In the genomic region with DNA sequence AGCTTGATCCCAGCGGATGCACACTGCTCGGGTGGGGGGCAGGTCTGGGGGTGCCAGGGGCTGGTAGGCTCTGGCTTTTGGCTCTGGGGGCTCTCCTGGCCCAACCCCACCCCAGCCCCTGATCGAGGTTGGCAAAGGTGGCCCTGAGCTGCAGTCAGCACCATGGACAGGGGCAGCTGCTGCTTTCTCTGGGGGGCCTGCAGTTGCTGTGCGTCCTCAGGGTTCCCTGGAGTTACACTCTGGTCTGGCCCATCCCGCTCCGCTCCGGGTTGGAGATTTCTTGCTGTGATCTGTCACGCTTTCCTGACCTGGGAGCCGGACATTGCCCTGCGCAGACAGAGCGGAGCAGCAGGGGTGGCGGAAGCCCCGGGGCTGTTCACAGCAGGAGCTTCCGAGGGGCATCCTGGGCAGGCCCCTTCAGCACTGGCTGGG, we compare ENCODE assay signal across 10 cellular contexts. TPM values are rescaled to one million over a fixed set of nuclear protein-coding genes. Genes with fewer than 3 reads are reported as not detected.
A peak's percentile ranks its signal among the peaks of the same experiment; 100 is the strongest.
DNase-seq lines count a peak whose midpoint lies in the region; ATAC-seq, FAIRE-seq and TF ChIP-seq lines count a peak whose summit lies in the region.
"Had no signal": no experiment of that assay in that cellular context is flagged by ENCODE, and none has a peak within 500 bp of the region (broad histone marks: within the 10 kb centered on the region; RNA-seq: fewer than 3 reads in every experiment).

No MANE protein-coding gene starts in this region.

- H3K4me2 ChIP-seq in SK-N-SH = no peak overlapping the region
- no peak overlapping the region for H3K4me2 ChIP-seq in astrocyte (ENCODE audit: low read length)
- no peak overlapping the region for H3K4me2 ChIP-seq in neural cell (ENCODE audit: low read length)

- no peak for TF ChIP-seq EP300 in SK-N-SH (IDR thresholded peaks at IDR 0.05; ENCODE audit: borderline replicate concordance in 1 of 2, low read depth in 1 of 2, low read length in 1 of 2)
- no peak for TF ChIP-seq EP300 in neural cell (conservative IDR thresholded peaks at IDR 0.05; ENCODE audit: poor library complexity, severe bottlenecking)

- no peaks in the 10 kb centered on the region for H3K9me3 Mint-ChIP-seq in astrocyte (ENCODE audit: unreplicated experiment)

- TF ChIP-seq RAD21 in SK-N-SH (IDR thresholded peaks at IDR 0.05; ENCODE audit: low read length) (no peak), neural cell (conservative IDR thresholded peaks at IDR 0.05) (no peak)

- H3F3A ChIP-seq in SK-N-SH (replicated peaks; ENCODE audit: insufficient read depth) (no peaks in the 10 kb centered on the region), neural cell (ENCODE audit: insufficient read depth, low read length, poor library complexity, severe bottlenecking) (no peaks in the 10 kb centered on the region)

- peaks cover 0 to 76% of the 10 kb centered on the region in 2 experiments; a peak in 1 of 4 replicates for H3K4me1 ChIP-seq in SK-N-SH (ENCODE audit: control insufficient read depth in 1 of 2, insufficient read depth in 2 of 2, low read depth in 1 of 2, low read length in 1 of 2)
- H3K4me1 ChIP-seq in astrocyte (ENCODE audit: insufficient read depth, low read length) = no peaks in the 10 kb centered on the region

- POLR2A ChIA-PET in SK-N-SH (lab: Yijun Ruan, JAX) = interaction anchor here (0.8 to 1.4 kb wide), 2 partner anchors 13 to 76 kb away, joined by 3 to 5 read pairs; no protein-coding TSS in a partner anchor

- TF ChIP-seq CTCF in SK-N-SH (IDR thresholded peaks at IDR 0.05) (no peak), astrocyte (IDR thresholded peaks at IDR 0.05; ENCODE audit: insufficient read depth, low read depth, low read length) (no peak), neural cell (IDR thresholded peaks at IDR 0.05; ENCODE audit: poor library complexity, severe bottlenecking) (no peak)

- no peak overlapping the region for H3K27ac Mint-ChIP-seq in astrocyte (ENCODE audit: unreplicated experiment)

- H3K9ac ChIP-seq in SK-N-SH = no peak overlapping the region
- H3K9ac ChIP-seq in astrocyte (ENCODE audit: low read length) = no peak overlapping the region
- H3K9ac ChIP-seq in neural cell (ENCODE audit: low read length) = no peak overlapping the region

- CTCF ChIA-PET in SK-N-SH (lab: Yijun Ruan, JAX) = interaction anchor here (1.0 to 3.9 kb wide), 5 partner anchors 8 to 79 kb away, joined by 4 to 20 read pairs (median 6); no protein-coding TSS in a partner anchor

- ATAC-seq in HG02885 (IDR thresholded peaks at IDR 0.05; ENCODE audit: poor library complexity, unreplicated experiment) = no peak

- no peaks in the 10 kb centered on the region for H3K9me2 ChIP-seq in SK-N-SH
- H3K9me2 ChIP-seq in neural cell (ENCODE audit: insufficient read depth, low read length) = no peaks in the 10 kb centered on the region

- H3K9me3 ChIP-seq in SK-N-SH = no peaks in the 10 kb centered on the region
- no peaks in the 10 kb centered on the region for H3K9me3 ChIP-seq in astrocyte (ENCODE audit: insufficient read depth, low read depth, low read length)
- no peaks in the 10 kb centered on the region for H3K9me3 ChIP-seq in neural cell (ENCODE audit: low read length)
- H3K9me3 ChIP-seq: neutrophil had no signal

- H4K20me1 ChIP-seq in SK-N-SH (ENCODE audit: insufficient read depth) (no peaks in the 10 kb centered on the region), astrocyte (ENCODE audit: insufficient read depth, low read length) (peaks cover 9% of the 10 kb centered on the region), neural cell (ENCODE audit: insufficient read depth) (no peaks in the 10 kb centered on the region)

- peaks cover 4% of the 10 kb centered on the region for H3K4me1 Mint-ChIP-seq in astrocyte (ENCODE audit: low read depth, unreplicated experiment)

- H3K27me3 Mint-ChIP-seq in astrocyte (ENCODE audit: low read depth, unreplicated experiment) = peaks cover 12% of the 10 kb centered on the region

- H3K27me3 ChIP-seq in SK-N-SH (ENCODE audit: insufficient read depth) = no peaks in the 10 kb centered on the region
- peaks cover 4% of the 10 kb centered on the region for H3K27me3 ChIP-seq in astrocyte (ENCODE audit: insufficient read depth, low read length)
- H3K27me3 ChIP-seq in neural cell (ENCODE audit: insufficient read depth, low read depth, low read length) = no peaks in the 10 kb centered on the region

- WGBS in SK-N-SH (ENCODE audit: low lambda C conversion rate) = 67% methylated on average over 10 of the region's 14 CpGs

- no peak for FAIRE-seq in astrocyte (lab: Jason Lieb, UNC)

- DNase-seq in GM03348 (ENCODE audit: low spot score) (peak; percentile 71), SK-N-SH (peak; percentile 65), astrocyte (ENCODE audit: low read depth) (peak; percentile 10), NCI-H510A (lab: John Stamatoyannopoulos, UW) (no peak), posterior cingulate gyrus (no peak), NCI-H1694 treated with DMSO at 0.1 percent for 48 hours (lab: John Stamatoyannopoulos, UW) (no peak)
- DNase-seq: NCI-H1694 had no signal

- H3K79me2 ChIP-seq in SK-N-SH (ENCODE audit: insufficient read depth) (no peaks in the 10 kb centered on the region), astrocyte (ENCODE audit: insufficient read depth, low read length) (no peaks in the 10 kb centered on the region), neural cell (replicated peaks; ENCODE audit: insufficient read depth, low read length) (no peaks in the 10 kb centered on the region)

- H3K36me3 Mint-ChIP-seq in astrocyte (ENCODE audit: low read depth, unreplicated experiment) = no peaks in the 10 kb centered on the region

- H3K4me3 Mint-ChIP-seq in astrocyte (ENCODE audit: unreplicated experiment) = no peak overlapping the region

- H3K4me3 ChIP-seq in SK-N-SH (ENCODE audit: low read depth in 2 of 2, low read length in 1 of 2) (peak overlapping the region in 1 of 2 experiments; percentile 43; a peak in 1 of 4 replicates), astrocyte (ENCODE audit: insufficient read depth, low read depth, low read length) (no peak overlapping the region), neural cell (ENCODE audit: low read length) (peak overlapping the region; percentile 63)

- H2AFZ ChIP-seq in SK-N-SH (ENCODE audit: low read depth) (no peak overlapping the region), astrocyte (ENCODE audit: low read depth, low read length) (no peak overlapping the region), neural cell (ENCODE audit: low read depth, low read length) (no peak overlapping the region)

- H3K27ac ChIP-seq in SK-N-SH (ENCODE audit: low read depth in 2 of 2, low read length in 1 of 2) (no peak overlapping the region; a peak in 1 of 4 replicates), astrocyte (ENCODE audit: low read depth, low read length) (no peak overlapping the region), neural cell (ENCODE audit: low read length) (no peak overlapping the region)
- H3K27ac ChIP-seq: neutrophil had no signal

- H3K36me3 ChIP-seq in SK-N-SH (replicated peaks in 1 of 2; ENCODE audit: control insufficient read depth in 1 of 2, insufficient read depth in 2 of 2, low read length in 1 of 2) (no peaks in the 10 kb centered on the region), astrocyte (ENCODE audit: insufficient read depth, low read length) (no peaks in the 10 kb centered on the region), neural cell (ENCODE audit: insufficient read depth, low read length) (no peaks in the 10 kb centered on the region)
- H3K36me3 ChIP-seq: neutrophil had no signal

- intact Hi-C loops in posterior cingulate gyrus (cut with DNase I) = no loop called here

TF ChIP-seq in neural cell, 6 proteins besides CTCF, POLR2A, EP300 and RAD21 (continues in another document):
- no peak for TF ChIP-seq SMC3 (conservative IDR thresholded peaks at IDR 0.05; ENCODE audit: poor library complexity)
- no peak for TF ChIP-seq POLR2AphosphoS5 (IDR thresholded peaks at IDR 0.05)
- TF ChIP-seq, protein P1, sequence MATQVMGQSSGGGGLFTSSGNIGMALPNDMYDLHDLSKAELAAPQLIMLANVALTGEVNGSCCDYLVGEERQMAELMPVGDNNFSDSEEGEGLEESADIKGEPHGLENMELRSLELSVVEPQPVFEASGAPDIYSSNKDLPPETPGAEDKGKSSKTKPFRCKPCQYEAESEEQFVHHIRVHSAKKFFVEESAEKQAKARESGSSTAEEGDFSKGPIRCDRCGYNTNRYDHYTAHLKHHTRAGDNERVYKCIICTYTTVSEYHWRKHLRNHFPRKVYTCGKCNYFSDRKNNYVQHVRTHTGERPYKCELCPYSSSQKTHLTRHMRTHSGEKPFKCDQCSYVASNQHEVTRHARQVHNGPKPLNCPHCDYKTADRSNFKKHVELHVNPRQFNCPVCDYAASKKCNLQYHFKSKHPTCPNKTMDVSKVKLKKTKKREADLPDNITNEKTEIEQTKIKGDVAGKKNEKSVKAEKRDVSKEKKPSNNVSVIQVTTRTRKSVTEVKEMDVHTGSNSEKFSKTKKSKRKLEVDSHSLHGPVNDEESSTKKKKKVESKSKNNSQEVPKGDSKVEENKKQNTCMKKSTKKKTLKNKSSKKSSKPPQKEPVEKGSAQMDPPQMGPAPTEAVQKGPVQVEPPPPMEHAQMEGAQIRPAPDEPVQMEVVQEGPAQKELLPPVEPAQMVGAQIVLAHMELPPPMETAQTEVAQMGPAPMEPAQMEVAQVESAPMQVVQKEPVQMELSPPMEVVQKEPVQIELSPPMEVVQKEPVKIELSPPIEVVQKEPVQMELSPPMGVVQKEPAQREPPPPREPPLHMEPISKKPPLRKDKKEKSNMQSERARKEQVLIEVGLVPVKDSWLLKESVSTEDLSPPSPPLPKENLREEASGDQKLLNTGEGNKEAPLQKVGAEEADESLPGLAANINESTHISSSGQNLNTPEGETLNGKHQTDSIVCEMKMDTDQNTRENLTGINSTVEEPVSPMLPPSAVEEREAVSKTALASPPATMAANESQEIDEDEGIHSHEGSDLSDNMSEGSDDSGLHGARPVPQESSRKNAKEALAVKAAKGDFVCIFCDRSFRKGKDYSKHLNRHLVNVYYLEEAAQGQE (IDR thresholded peaks at IDR 0.05; ENCODE audit: borderline replicate concordance) = peak; percentile 43
- TF ChIP-seq TAF1 (IDR thresholded peaks at IDR 0.05; ENCODE audit: low read depth) = no peak

RNA-seq across cellular contexts. Expression of a gene that starts 8.0 kb away (rescaled TPM):
- 0.08 and 0.18 TPM in 2 replicates for polyA plus RNA-seq in SK-N-SH (2012; rRNA removed)
- polyA plus RNA-seq in SK-N-SH (2012; cell fraction: cytosol; rRNA removed) = 0.06 and 0.16 TPM in 2 replicates
- 0.68 and 0.74 TPM in 2 replicates for polyA plus RNA-seq in SK-N-SH (2012; cell fraction: nucleus; rRNA removed)
- total RNA-seq in astrocyte = 2.0 and 2.2 TPM in 2 replicates
- 5.7 and 6.6 TPM in 2 replicates for polyA plus RNA-seq in neural cell
- 6.4 and 7.3 TPM in 2 replicates for polyA minus RNA-seq in neural cell

RNA-seq across cellular contexts. Expression of a gene that starts 55.7 kb away (rescaled TPM):
- polyA plus RNA-seq in SK-N-SH (2012; rRNA removed) = 25.7 and 28.6 TPM in 2 replicates
- polyA plus RNA-seq in SK-N-SH (2012; cell fraction: cytosol; rRNA removed) = 15.1 and 21.5 TPM in 2 replicates
- 36.3 and 37.8 TPM in 2 replicates for polyA plus RNA-seq in SK-N-SH (2012; cell fraction: nucleus; rRNA removed)
- 16.6 and 18.6 TPM in 2 replicates for total RNA-seq in astrocyte
- polyA plus RNA-seq in neural cell = 29.4 and 30.1 TPM in 2 replicates
- 23.0 and 28.0 TPM in 2 replicates for polyA minus RNA-seq in neural cell

RNA-seq across cellular contexts. Expression of a gene that starts 58.3 kb away (rescaled TPM):
- polyA plus RNA-seq in SK-N-SH (2012; rRNA removed) (15.1 and 16.6 TPM in 2 replicates), neural cell (37.9 and 43.4 TPM in 2 replicates)
- polyA plus RNA-seq in SK-N-SH (2012; cell fraction: cytosol; rRNA removed) = 5.9 and 8.7 TPM in 2 replicates
- 64.1 and 71.4 TPM in 2 replicates for polyA plus RNA-seq in SK-N-SH (2012; cell fraction: nucleus; rRNA removed)
- total RNA-seq in astrocyte = 23.1 and 26.3 TPM in 2 replicates
- polyA minus RNA-seq in neural cell = 52.3 and 53.8 TPM in 2 replicates

Comparison
In these comparisons a context has a peak if more than half of its experiments do, and no peak if none do; other contexts are left out.
1. DNase-seq: peak in GM03348 (single experiment), SK-N-SH (single experiment) and astrocyte (single experiment); none in NCI-H510A (single experiment), posterior cingulate gyrus (0 of 10) and NCI-H1694 treated with DMSO at 0.1 percent for 48 hours (single experiment).